1 cellular context compared by ENCODE assay signal in the genomic region with DNA sequence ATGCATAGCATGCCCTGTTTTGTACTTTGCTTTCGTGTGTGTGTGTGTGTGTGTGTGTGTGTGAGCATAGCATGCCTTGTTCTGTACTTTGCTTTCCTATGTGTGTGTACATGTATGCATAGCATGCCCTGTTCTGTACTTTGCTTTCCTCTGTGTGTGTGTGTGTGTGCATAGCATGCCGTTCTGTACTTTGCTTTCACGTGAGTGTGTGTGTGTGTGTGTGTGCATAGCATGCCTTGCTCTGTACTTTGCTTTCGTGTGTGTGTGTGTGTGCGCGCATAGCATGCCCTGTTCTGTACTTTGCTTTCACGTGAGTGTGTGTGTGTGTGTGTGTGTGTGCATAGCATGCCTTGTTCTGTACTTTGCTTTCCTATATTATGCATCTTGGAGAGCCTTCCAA.
A peak's percentile ranks its signal among the peaks of the same experiment; 100 is the strongest.
TF ChIP-seq lines count a peak whose summit lies in the region.

No MANE protein-coding gene starts in this region.

TF ChIP-seq in HepG2, 621 proteins besides CTCF, POLR2A, EP300 and RAD21:
- TF ChIP-seq FOXC1 (CRISPR knock-in tag; IDR thresholded peaks at IDR 0.05; ENCODE audit: borderline replicate concordance), result no peak
- TF ChIP-seq, protein P1, sequence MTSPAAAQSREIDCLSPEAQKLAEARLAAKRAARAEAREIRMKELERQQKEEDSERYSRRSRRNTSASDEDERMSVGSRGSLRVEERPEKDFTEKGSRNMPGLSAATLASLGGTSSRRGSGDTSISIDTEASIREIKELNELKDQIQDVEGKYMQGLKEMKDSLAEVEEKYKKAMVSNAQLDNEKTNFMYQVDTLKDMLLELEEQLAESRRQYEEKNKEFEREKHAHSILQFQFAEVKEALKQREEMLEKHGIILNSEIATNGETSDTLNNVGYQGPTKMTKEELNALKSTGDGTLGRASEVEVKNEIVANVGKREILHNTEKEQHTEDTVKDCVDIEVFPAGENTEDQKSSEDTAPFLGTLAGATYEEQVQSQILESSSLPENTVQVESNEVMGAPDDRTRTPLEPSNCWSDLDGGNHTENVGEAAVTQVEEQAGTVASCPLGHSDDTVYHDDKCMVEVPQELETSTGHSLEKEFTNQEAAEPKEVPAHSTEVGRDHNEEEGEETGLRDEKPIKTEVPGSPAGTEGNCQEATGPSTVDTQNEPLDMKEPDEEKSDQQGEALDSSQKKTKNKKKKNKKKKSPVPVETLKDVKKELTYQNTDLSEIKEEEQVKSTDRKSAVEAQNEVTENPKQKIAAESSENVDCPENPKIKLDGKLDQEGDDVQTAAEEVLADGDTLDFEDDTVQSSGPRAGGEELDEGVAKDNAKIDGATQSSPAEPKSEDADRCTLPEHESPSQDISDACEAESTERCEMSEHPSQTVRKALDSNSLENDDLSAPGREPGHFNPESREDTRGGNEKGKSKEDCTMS (CRISPR knock-in tag; conservative IDR thresholded peaks at IDR 0.05), result no peak
- no peak for TF ChIP-seq ZNF20 (CRISPR knock-in tag; IDR thresholded peaks at IDR 0.05)
- TF ChIP-seq, protein P2, sequence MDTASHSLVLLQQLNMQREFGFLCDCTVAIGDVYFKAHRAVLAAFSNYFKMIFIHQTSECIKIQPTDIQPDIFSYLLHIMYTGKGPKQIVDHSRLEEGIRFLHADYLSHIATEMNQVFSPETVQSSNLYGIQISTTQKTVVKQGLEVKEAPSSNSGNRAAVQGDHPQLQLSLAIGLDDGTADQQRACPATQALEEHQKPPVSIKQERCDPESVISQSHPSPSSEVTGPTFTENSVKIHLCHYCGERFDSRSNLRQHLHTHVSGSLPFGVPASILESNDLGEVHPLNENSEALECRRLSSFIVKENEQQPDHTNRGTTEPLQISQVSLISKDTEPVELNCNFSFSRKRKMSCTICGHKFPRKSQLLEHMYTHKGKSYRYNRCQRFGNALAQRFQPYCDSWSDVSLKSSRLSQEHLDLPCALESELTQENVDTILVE (CRISPR knock-in tag; IDR thresholded peaks at IDR 0.05), result no peak
- no peak for TF ChIP-seq RCOR2 (CRISPR knock-in tag; IDR thresholded peaks at IDR 0.05)
- peak; percentile 54; the same call in 1 of the 2 replicates for TF ChIP-seq NCOR1 (IDR thresholded peaks at IDR 0.05; ENCODE audit: borderline replicate concordance, low read length)
- TF ChIP-seq MBD4 (IDR thresholded peaks at IDR 0.05; ENCODE audit: borderline replicate concordance, low read length), result no peak
- no peak for TF ChIP-seq ZNF724P (CRISPR knock-in tag; IDR thresholded peaks at IDR 0.05; ENCODE audit: borderline replicate concordance)
- TF ChIP-seq BHLHE40 (IDR thresholded peaks at IDR 0.05; ENCODE audit: low read length), result peak; percentile 85
- TF ChIP-seq ZNF572 (CRISPR knock-in tag; IDR thresholded peaks at IDR 0.05), result no peak
- no peak for TF ChIP-seq STAG1 (CRISPR knock-in tag; IDR thresholded peaks at IDR 0.05)
- TF ChIP-seq, protein P3, sequence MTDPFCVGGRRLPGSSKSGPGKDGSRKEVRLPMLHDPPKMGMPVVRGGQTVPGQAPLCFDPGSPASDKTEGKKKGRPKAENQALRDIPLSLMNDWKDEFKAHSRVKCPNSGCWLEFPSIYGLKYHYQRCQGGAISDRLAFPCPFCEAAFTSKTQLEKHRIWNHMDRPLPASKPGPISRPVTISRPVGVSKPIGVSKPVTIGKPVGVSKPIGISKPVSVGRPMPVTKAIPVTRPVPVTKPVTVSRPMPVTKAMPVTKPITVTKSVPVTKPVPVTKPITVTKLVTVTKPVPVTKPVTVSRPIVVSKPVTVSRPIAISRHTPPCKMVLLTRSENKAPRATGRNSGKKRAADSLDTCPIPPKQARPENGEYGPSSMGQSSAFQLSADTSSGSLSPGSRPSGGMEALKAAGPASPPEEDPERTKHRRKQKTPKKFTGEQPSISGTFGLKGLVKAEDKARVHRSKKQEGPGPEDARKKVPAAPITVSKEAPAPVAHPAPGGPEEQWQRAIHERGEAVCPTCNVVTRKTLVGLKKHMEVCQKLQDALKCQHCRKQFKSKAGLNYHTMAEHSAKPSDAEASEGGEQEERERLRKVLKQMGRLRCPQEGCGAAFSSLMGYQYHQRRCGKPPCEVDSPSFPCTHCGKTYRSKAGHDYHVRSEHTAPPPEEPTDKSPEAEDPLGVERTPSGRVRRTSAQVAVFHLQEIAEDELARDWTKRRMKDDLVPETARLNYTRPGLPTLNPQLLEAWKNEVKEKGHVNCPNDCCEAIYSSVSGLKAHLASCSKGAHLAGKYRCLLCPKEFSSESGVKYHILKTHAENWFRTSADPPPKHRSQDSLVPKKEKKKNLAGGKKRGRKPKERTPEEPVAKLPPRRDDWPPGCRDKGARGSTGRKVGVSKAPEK (CRISPR knock-in tag; IDR thresholded peaks at IDR 0.05; ENCODE audit: borderline replicate concordance), result no peak
- TF ChIP-seq, protein P4, sequence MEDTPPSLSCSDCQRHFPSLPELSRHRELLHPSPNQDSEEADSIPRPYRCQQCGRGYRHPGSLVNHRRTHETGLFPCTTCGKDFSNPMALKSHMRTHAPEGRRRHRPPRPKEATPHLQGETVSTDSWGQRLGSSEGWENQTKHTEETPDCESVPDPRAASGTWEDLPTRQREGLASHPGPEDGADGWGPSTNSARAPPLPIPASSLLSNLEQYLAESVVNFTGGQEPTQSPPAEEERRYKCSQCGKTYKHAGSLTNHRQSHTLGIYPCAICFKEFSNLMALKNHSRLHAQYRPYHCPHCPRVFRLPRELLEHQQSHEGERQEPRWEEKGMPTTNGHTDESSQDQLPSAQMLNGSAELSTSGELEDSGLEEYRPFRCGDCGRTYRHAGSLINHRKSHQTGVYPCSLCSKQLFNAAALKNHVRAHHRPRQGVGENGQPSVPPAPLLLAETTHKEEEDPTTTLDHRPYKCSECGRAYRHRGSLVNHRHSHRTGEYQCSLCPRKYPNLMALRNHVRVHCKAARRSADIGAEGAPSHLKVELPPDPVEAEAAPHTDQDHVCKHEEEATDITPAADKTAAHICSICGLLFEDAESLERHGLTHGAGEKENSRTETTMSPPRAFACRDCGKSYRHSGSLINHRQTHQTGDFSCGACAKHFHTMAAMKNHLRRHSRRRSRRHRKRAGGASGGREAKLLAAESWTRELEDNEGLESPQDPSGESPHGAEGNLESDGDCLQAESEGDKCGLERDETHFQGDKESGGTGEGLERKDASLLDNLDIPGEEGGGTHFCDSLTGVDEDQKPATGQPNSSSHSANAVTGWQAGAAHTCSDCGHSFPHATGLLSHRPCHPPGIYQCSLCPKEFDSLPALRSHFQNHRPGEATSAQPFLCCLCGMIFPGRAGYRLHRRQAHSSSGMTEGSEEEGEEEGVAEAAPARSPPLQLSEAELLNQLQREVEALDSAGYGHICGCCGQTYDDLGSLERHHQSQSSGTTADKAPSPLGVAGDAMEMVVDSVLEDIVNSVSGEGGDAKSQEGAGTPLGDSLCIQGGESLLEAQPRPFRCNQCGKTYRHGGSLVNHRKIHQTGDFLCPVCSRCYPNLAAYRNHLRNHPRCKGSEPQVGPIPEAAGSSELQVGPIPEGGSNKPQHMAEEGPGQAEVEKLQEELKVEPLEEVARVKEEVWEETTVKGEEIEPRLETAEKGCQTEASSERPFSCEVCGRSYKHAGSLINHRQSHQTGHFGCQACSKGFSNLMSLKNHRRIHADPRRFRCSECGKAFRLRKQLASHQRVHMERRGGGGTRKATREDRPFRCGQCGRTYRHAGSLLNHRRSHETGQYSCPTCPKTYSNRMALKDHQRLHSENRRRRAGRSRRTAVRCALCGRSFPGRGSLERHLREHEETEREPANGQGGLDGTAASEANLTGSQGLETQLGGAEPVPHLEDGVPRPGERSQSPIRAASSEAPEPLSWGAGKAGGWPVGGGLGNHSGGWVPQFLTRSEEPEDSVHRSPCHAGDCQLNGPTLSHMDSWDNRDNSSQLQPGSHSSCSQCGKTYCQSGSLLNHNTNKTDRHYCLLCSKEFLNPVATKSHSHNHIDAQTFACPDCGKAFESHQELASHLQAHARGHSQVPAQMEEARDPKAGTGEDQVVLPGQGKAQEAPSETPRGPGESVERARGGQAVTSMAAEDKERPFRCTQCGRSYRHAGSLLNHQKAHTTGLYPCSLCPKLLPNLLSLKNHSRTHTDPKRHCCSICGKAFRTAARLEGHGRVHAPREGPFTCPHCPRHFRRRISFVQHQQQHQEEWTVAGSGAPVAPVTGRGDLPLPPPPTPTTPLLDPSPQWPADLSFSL (CRISPR knock-in tag; IDR thresholded peaks at IDR 0.05), result peak; percentile 72; the same call in 1 of the 2 replicates
- TF ChIP-seq TRIM24 (CRISPR knock-in tag; IDR thresholded peaks at IDR 0.05), result 0 out of 2 replicates have a peak, but pooled peaks have one; percentile 9
- no peak for TF ChIP-seq ZNF333 (CRISPR knock-in tag; IDR thresholded peaks at IDR 0.05; ENCODE audit: borderline replicate concordance)
- TF ChIP-seq HMG20B (CRISPR knock-in tag; conservative IDR thresholded peaks at IDR 0.05), result no peak
- TF ChIP-seq ZNF543 (CRISPR knock-in tag; IDR thresholded peaks at IDR 0.05), result no peak
TF ChIP-seq in HepG2: peak in this region for 4.
